7 cellular contexts compared by ENCODE assay signal in genomic region chr11:88552377-88553029, GRCh38.
DNase-seq lines count a peak whose midpoint lies in the region; ATAC-seq, FAIRE-seq and TF ChIP-seq lines count a peak whose summit lies in the region.

No MANE protein-coding gene starts in this region.

- CTCF ChIA-PET in GM10248 (lab: Yijun Ruan, JAX): interaction anchor here (0.6 to 4.6 kb wide), 39 partner anchors 9 to 1613 kb away, joined by 3 to 76 read pairs (median 5); no protein-coding TSS in a partner anchor
- CTCF ChIA-PET in SK-N-SH (lab: Yijun Ruan, JAX): interaction anchor here (0.6 to 2.4 kb wide), 20 partner anchors 9 to 1200 kb away, joined by 3 to 16 read pairs (median 4); no protein-coding TSS in a partner anchor

- H3K4me3 ChIP-seq in SK-N-SH (ENCODE audit: low read depth in 2 of 2, low read length in 1 of 2) (no peak overlapping the region), keratinocyte (ENCODE audit: control insufficient read depth in 2 of 3, extremely low read depth in 1 of 3, insufficient read depth in 2 of 3, low read depth in 1 of 3, low read length in 3 of 3) (no peak overlapping the region)

- H3K4me1 Mint-ChIP-seq in activated naive CD8-positive, alpha-beta T cell treated with anti-CD3 and anti-CD28 coated beads for 36 hours: peaks cover 5% of the 10 kb centered on the region

- no peaks in the 10 kb centered on the region for H3K36me3 Mint-ChIP-seq in activated naive CD8-positive, alpha-beta T cell treated with anti-CD3 and anti-CD28 coated beads for 36 hours

- H4K20me1 ChIP-seq in SK-N-SH (ENCODE audit: insufficient read depth) (no peaks in the 10 kb centered on the region), keratinocyte (ENCODE audit: control insufficient read depth, extremely low read depth, insufficient read depth, low read length) (no peaks in the 10 kb centered on the region)

- FAIRE-seq in keratinocyte (lab: Jason Lieb, UNC): peak; percentile 83

- no peak overlapping the region for H3K4me3 Mint-ChIP-seq in activated naive CD8-positive, alpha-beta T cell treated with anti-CD3 and anti-CD28 coated beads for 36 hours

- H3K27me3 ChIP-seq in SK-N-SH (ENCODE audit: insufficient read depth) (no peaks in the 10 kb centered on the region), keratinocyte (ENCODE audit: control insufficient read depth, extremely low read depth, insufficient read depth, low read length) (no peaks in the 10 kb centered on the region)

- peak overlapping the region; percentile 32 for H2AFZ ChIP-seq in SK-N-SH (ENCODE audit: low read depth)
- no peak overlapping the region for H2AFZ ChIP-seq in keratinocyte (ENCODE audit: control insufficient read depth, low read length)

- no peaks in the 10 kb centered on the region for H3K79me2 ChIP-seq in SK-N-SH (ENCODE audit: insufficient read depth)
- no peaks in the 10 kb centered on the region for H3K79me2 ChIP-seq in keratinocyte (ENCODE audit: control insufficient read depth, insufficient read depth, low read length)

- H3K36me3 ChIP-seq in SK-N-SH (replicated peaks in 1 of 2; ENCODE audit: control insufficient read depth in 1 of 2, insufficient read depth in 2 of 2, low read length in 1 of 2) (no peaks in the 10 kb centered on the region), keratinocyte (ENCODE audit: control insufficient read depth in 2 of 2, extremely low read depth in 1 of 2, insufficient read depth in 2 of 2, low read length in 2 of 2) (no peaks in the 10 kb centered on the region)

- POLR2A ChIA-PET in GM10248 (lab: Yijun Ruan, JAX): no interaction called here
- POLR2A ChIA-PET in SK-N-SH (lab: Yijun Ruan, JAX): no interaction called here

- H3K27ac Mint-ChIP-seq in activated naive CD8-positive, alpha-beta T cell treated with anti-CD3 and anti-CD28 coated beads for 36 hours: no peak overlapping the region

- peaks cover 0 to 9% of the 10 kb centered on the region in 2 experiments; a peak in 1 of 4 replicates for H3K4me1 ChIP-seq in SK-N-SH (ENCODE audit: control insufficient read depth in 1 of 2, insufficient read depth in 2 of 2, low read depth in 1 of 2, low read length in 1 of 2)
- peaks cover 16% of the 10 kb centered on the region for H3K4me1 ChIP-seq in keratinocyte (ENCODE audit: control insufficient read depth, extremely low read depth, insufficient read depth, low read length)

- H3K9me3 ChIP-seq in SK-N-SH: no peaks in the 10 kb centered on the region
- no peaks in the 10 kb centered on the region for H3K9me3 ChIP-seq in keratinocyte (ENCODE audit: control insufficient read depth, low read depth, low read length)

- H3K9me2 ChIP-seq in SK-N-SH: no peaks in the 10 kb centered on the region

- ATAC-seq in GM21381 (IDR thresholded peaks at IDR 0.05; ENCODE audit: unreplicated experiment) (peak; percentile 97), HG03521 (IDR thresholded peaks at IDR 0.05; ENCODE audit: unreplicated experiment) (peak; percentile 97)

- H3K9me3 Mint-ChIP-seq in activated naive CD8-positive, alpha-beta T cell treated with anti-CD3 and anti-CD28 coated beads for 36 hours: no peaks in the 10 kb centered on the region

- peaks cover 25% of the 10 kb centered on the region for H3F3A ChIP-seq in SK-N-SH (replicated peaks; ENCODE audit: insufficient read depth)

- H3K4me2 ChIP-seq in SK-N-SH (no peak overlapping the region), keratinocyte (ENCODE audit: control insufficient read depth, extremely low read depth, insufficient read depth, low read depth, low read length) (no peak overlapping the region)

- H3K9ac ChIP-seq in SK-N-SH (no peak overlapping the region), keratinocyte (ENCODE audit: control insufficient read depth, extremely low read depth, insufficient read depth, low read length) (no peak overlapping the region)

- TF ChIP-seq RAD21 in SK-N-SH (IDR thresholded peaks at IDR 0.05; ENCODE audit: low read length): peak; percentile 67

- DNase-seq in GM10248 (ENCODE audit: extremely low spot score) (peak; percentile 38), SK-N-SH (peak; percentile 23), keratinocyte (ENCODE audit: low read depth, low spot score) (no peak)
- DNase-seq in activated naive CD8-positive, alpha-beta T cell treated with anti-CD3 and anti-CD28 coated beads for 36 hours: peak; percentile 57
- DNase-seq in stimulated activated CD8-positive, alpha-beta memory T cell treated with anti-CD3 and anti-CD28 coated beads, Interleukin-2, amount 100 ng/mL, for 48 hours (ENCODE audit: low read depth in 2 of 2): peak; percentile 37 to 38

- H3K9me1 ChIP-seq in keratinocyte (ENCODE audit: control insufficient read depth, extremely low read depth, insufficient read depth, low read length): no peaks in the 10 kb centered on the region

- peak; percentile 89 for TF ChIP-seq CTCF in GM10248 (IDR thresholded peaks at IDR 0.05; ENCODE audit: control extremely low read depth, extremely low read depth, low read depth, missing control alignments)
- peak; percentile 70 for TF ChIP-seq CTCF in SK-N-SH (IDR thresholded peaks at IDR 0.05)
- peak; percentile 82 to 92 (median 86) for TF ChIP-seq CTCF in keratinocyte (optimal IDR thresholded peaks at IDR 0.05 in 1 of 3, IDR thresholded peaks at IDR 0.05 in 1 of 3, conservative IDR thresholded peaks at IDR 0.05 in 1 of 3; ENCODE audit: extremely low read depth in 1 of 3, insufficient read depth in 2 of 3, low read length in 3 of 3)

- dilution Hi-C loops in keratinocyte (cut with MboI; ENCODE audit: extremely low pct_ligation_motif_present, low sequenced_read_pairs): no loop called here

- TF ChIP-seq EP300 in SK-N-SH (IDR thresholded peaks at IDR 0.05; ENCODE audit: borderline replicate concordance in 1 of 2, low read depth in 1 of 2, low read length in 1 of 2): no peak

- peaks cover 3% of the 10 kb centered on the region for H3K27me3 Mint-ChIP-seq in activated naive CD8-positive, alpha-beta T cell treated with anti-CD3 and anti-CD28 coated beads for 36 hours

- 29% methylated on average over 3 of the region's 3 CpGs for WGBS in SK-N-SH (ENCODE audit: low lambda C conversion rate)

- H3K27ac ChIP-seq in SK-N-SH (ENCODE audit: low read depth in 2 of 2, low read length in 1 of 2) (no peak overlapping the region; a peak in 1 of 4 replicates), keratinocyte (ENCODE audit: control insufficient read depth, insufficient read depth, low read length) (no peak overlapping the region)

TF ChIP-seq in SK-N-SH, 30 proteins besides CTCF, POLR2A, EP300 and RAD21:
- TF ChIP-seq CHD2 (IDR thresholded peaks at IDR 0.05; ENCODE audit: low read length, partially characterized antibody): no peak
- TF ChIP-seq SMC3 (IDR thresholded peaks at IDR 0.05; ENCODE audit: low read depth, low read length): peak; percentile 54
